ENCODE assay signal across 8 cellular contexts in genomic region chr4:78656968-78657445, GRCh38.
DNase-seq lines count a peak whose midpoint lies in the region; ATAC-seq and TF ChIP-seq lines count a peak whose summit lies in the region.

No MANE protein-coding gene starts in this region.

- peak overlapping the region; percentile 28 for H3K4me3 Mint-ChIP-seq in activated CD4-positive, alpha-beta memory T cell treated with anti-CD3 and anti-CD28 coated beads for 36 hours

- CTCF ChIA-PET in activated CD4-positive, alpha-beta memory T cell treated with anti-CD3 and anti-CD28 coated beads for 36 hours (lab: Charles Lee): interaction anchor here (1.0 kb wide), 1 partner anchor 12 kb away, joined by 4 read pairs; no protein-coding TSS in a partner anchor

- DNase-seq in GM12864 (ENCODE audit: low read depth): peak; percentile 29
- peak; percentile 25 for DNase-seq in activated CD4-positive, alpha-beta memory T cell treated with anti-CD3 and anti-CD28 coated beads for 36 hours
- peak; percentile 36 for DNase-seq in midbrain (lab: John Stamatoyannopoulos, UW)
- no peak for DNase-seq in NCI-H2081 (lab: John Stamatoyannopoulos, UW)
- no peak for DNase-seq in MG63
- DNase-seq in activated gamma-delta T cell treated with Interleukin-2 at 50 U/mL for 16 hours: no peak
- DNase-seq in NCI-H1930 (lab: John Stamatoyannopoulos, UW): no peak

- H3K4me3 ChIP-seq in GM12864 (ENCODE audit: low read depth, low read length) (peak overlapping the region; percentile 14), MG63 (no peak overlapping the region)

- H3K36me3 Mint-ChIP-seq in activated CD4-positive, alpha-beta memory T cell treated with anti-CD3 and anti-CD28 coated beads for 36 hours: no peaks in the 10 kb centered on the region

- peaks cover 30% of the 10 kb centered on the region for H3K4me1 Mint-ChIP-seq in activated CD4-positive, alpha-beta memory T cell treated with anti-CD3 and anti-CD28 coated beads for 36 hours (ENCODE audit: low read depth)

- H3K27ac Mint-ChIP-seq in activated CD4-positive, alpha-beta memory T cell treated with anti-CD3 and anti-CD28 coated beads for 36 hours: peak overlapping the region; percentile 19

- H3K27me3 Mint-ChIP-seq in activated CD4-positive, alpha-beta memory T cell treated with anti-CD3 and anti-CD28 coated beads for 36 hours: peaks cover 2% of the 10 kb centered on the region

- H3K9me3 Mint-ChIP-seq in activated CD4-positive, alpha-beta memory T cell treated with anti-CD3 and anti-CD28 coated beads for 36 hours: no peaks in the 10 kb centered on the region

- intact Hi-C loops in activated CD4-positive, alpha-beta memory T cell treated with anti-CD3 and anti-CD28 coated beads for 36 hours (cut with micrococcal nuclease): loop anchor here (1.0 to 10.0 kb wide), 6 partner anchors 44 to 1518 kb away; partner anchors contain the start of genes ANTXR2 and PAQR3

- no peaks in the 10 kb centered on the region for H3K27me3 ChIP-seq in MG63

- peak; percentile 33 for ATAC-seq in HG03354 (IDR thresholded peaks at IDR 0.05; ENCODE audit: poor library complexity, severe bottlenecking, unreplicated experiment)

- POLR2A ChIA-PET in activated CD4-positive, alpha-beta memory T cell treated with anti-CD3 and anti-CD28 coated beads for 36 hours (lab: Charles Lee): no interaction called here

- no peaks in the 10 kb centered on the region for H3K36me3 ChIP-seq in MG63

- H3K9me3 ChIP-seq in MG63: no peaks in the 10 kb centered on the region

- no peak for TF ChIP-seq CTCF in GM12864 (IDR thresholded peaks at IDR 0.05; ENCODE audit: low read depth, low read length, missing control alignments)

Comparison
In these comparisons a context has a peak if more than half of its experiments do, and no peak if none do; other contexts are left out.
1. DNase-seq: peak in GM12864 (single experiment), activated CD4-positive, alpha-beta memory T cell treated with anti-CD3 and anti-CD28 coated beads for 36 hours (single experiment) and midbrain (single experiment); none in NCI-H2081 (0 of 2), MG63 (single experiment), activated gamma-delta T cell treated with Interleukin-2 at 50 U/mL for 16 hours (single experiment) and NCI-H1930 (0 of 2).